ENCODE assay signal across 11 cellular contexts in the genomic region with DNA sequence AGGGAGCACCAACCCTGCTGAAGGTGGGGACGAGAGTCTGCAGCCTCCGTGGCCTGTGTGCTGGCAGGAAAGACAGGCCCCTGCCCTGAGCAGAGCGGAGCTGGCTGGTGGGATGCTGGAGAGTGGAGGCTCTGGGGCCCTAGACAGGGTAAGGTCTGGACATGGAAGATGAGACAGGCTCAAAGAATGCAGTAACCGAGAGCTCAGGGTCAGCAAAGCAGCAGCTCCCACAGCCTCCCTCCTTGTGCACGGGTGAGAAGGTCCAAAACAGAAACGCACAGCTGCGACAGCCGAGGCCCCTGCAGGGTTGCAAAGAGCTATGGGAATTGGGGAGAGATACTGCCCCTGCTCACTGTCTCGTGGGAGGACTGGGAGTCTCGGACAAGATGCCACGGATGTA.
DNase-seq lines count a peak whose midpoint lies in the region; ATAC-seq and TF ChIP-seq lines count a peak whose summit lies in the region.
"Had no signal": no experiment of that assay in that cellular context is flagged by ENCODE, and none has a peak within 500 bp of the region (broad histone marks: within the 10 kb centered on the region; RNA-seq: fewer than 3 reads in every experiment).

No MANE protein-coding gene starts in this region.

- no peak for TF ChIP-seq CTCF in CD14-positive monocyte (IDR thresholded peaks at IDR 0.05)
- no peak for TF ChIP-seq CTCF in RWPE2 (IDR thresholded peaks at IDR 0.05; ENCODE audit: poor library complexity, severe bottlenecking)
- TF ChIP-seq CTCF in foreskin keratinocyte (conservative IDR thresholded peaks at IDR 0.05): no peak

- no peak overlapping the region for H3K4me3 ChIP-seq in RWPE2 (ENCODE audit: severe bottlenecking)

- H3K9me3 ChIP-seq in RWPE2 (ENCODE audit: severe bottlenecking): no peaks in the 10 kb centered on the region

- H3K4me3 Mint-ChIP-seq in CD14-positive monocyte: no peak overlapping the region
- H3K4me3 Mint-ChIP-seq: effector memory CD8-positive, alpha-beta T cell had no signal

- no peaks in the 10 kb centered on the region for H3K36me3 ChIP-seq in RWPE2 (ENCODE audit: low read depth)

- H3K27ac ChIP-seq in RWPE2 (ENCODE audit: poor library complexity, severe bottlenecking): no peak overlapping the region
- no peak overlapping the region for H3K27ac ChIP-seq in foreskin keratinocyte

- H3K27me3 ChIP-seq in RWPE2 (ENCODE audit: insufficient read depth, poor library complexity, severe bottlenecking) (no peaks in the 10 kb centered on the region), foreskin keratinocyte (no peaks in the 10 kb centered on the region)

- H3K4me1 Mint-ChIP-seq in CD14-positive monocyte: peaks cover 84% of the 10 kb centered on the region

- no peaks in the 10 kb centered on the region for H3K4me1 ChIP-seq in RWPE2 (ENCODE audit: insufficient read depth, poor library complexity, severe bottlenecking)
- H3K4me1 ChIP-seq in foreskin keratinocyte: no peaks in the 10 kb centered on the region

- peak overlapping the region in 2 of 7 donors; percentile 43 to 83 for H3K27ac Mint-ChIP-seq in CD14-positive monocyte
- H3K27ac Mint-ChIP-seq: effector memory CD8-positive, alpha-beta T cell had no signal

- H3K27me3 Mint-ChIP-seq in CD14-positive monocyte (ENCODE audit: low read depth in 3 of 3): peaks cover 0 to 5% (median 0%) of the 10 kb centered on the region in 3 donors

- no peaks in the 10 kb centered on the region for H3K9me3 Mint-ChIP-seq in CD14-positive monocyte

- intact Hi-C loops in CD14-positive monocyte (cut with micrococcal nuclease): loop anchor here in 1 of 2 donors (5.0 kb wide), 1 partner anchor 49 kb away; no protein-coding TSS in a partner anchor

- DNase-seq in CD14-positive monocyte (ENCODE audit: low spot score) (peak; percentile 33), RWPE2 (ENCODE audit: low spot score) (no peak), foreskin keratinocyte (no peak), retina (peak; percentile 68), NCI-H345 (lab: John Stamatoyannopoulos, UW) (no peak), NCI-H2081 (lab: John Stamatoyannopoulos, UW) (no peak), left lobe of liver (ENCODE audit: low spot score) (no peak)
- DNase-seq in stimulated activated CD4-positive, alpha-beta T cell treated with anti-CD3 and anti-CD28 coated beads, Interleukin-1b, Interleukin-23, amount 100 ng/mL, for 48 hours: no peak
- DNase-seq: activated gamma-delta T cell treated with Interleukin-2 at 50 U/mL for 16 hours; Calu3; effector memory CD8-positive, alpha-beta T cell had no signal

- ATAC-seq in RWPE2 (ENCODE audit: low read depth) (peak; percentile 53; the same call in 1 of the 3 replicates), foreskin keratinocyte (peak; percentile 18), left lobe of liver (no peak)
- ATAC-seq: effector memory CD8-positive, alpha-beta T cell had no signal

- peaks cover 34 to 55% of the 10 kb centered on the region in 2 donors for H3K36me3 Mint-ChIP-seq in CD14-positive monocyte

Comparison
In these comparisons a context has a peak if more than half of its experiments do, and no peak if none do; other contexts are left out.
1. DNase-seq: peak in CD14-positive monocyte (single experiment) and retina (single experiment); none in RWPE2 (single experiment), foreskin keratinocyte (0 of 2), NCI-H345 (single experiment), stimulated activated CD4-positive, alpha-beta T cell treated with anti-CD3 and anti-CD28 coated beads, Interleukin-1b, Interleukin-23, amount 100 ng/mL, for 48 hours (single experiment), NCI-H2081 (0 of 2) and left lobe of liver (single experiment).